In the genomic region with DNA sequence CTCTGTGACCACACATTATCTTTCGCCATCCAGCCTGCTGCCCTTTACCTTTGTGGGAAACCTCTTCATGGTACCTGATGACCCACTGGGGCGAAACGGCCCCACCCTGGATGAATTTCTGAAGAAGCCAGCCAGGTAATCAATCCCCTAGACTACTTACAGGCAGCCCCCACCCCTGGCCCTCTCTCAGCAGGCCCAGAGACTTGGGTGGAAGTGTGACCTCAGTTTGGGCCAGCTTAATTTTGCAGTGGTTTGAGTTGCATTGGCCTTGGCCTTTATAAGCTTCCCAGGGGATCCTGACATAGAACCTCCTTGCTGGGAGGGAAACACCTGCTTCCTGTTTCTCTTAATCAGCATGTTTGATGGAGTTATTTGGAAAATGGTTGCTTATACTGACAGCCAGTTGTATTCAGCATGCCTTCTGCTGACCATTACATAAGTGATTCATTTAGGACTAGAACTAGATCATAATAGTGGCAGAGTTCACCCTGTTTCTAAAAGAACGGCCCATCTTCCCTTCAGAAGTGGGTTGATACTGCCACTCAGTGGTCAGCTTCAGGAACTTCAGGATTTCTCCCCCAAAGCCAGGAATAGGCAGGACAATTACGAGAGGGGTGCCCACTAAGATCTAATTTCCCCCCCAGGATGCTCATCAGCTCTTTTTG, we compare ENCODE assay signal across 8 cellular contexts. TPM values are rescaled to one million over a fixed set of nuclear protein-coding genes. Genes with fewer than 3 reads are reported as not detected.
DNase-seq lines count a peak whose midpoint lies in the region; ATAC-seq and TF ChIP-seq lines count a peak whose summit lies in the region.

No MANE protein-coding gene starts in this region.

- no peaks in the 10 kb centered on the region for H3K9me3 ChIP-seq in mesenchymal stem cell (ENCODE audit: control insufficient read depth, low read length)
- no peaks in the 10 kb centered on the region for H3K9me3 ChIP-seq in thoracic aorta

- H3K4me3 ChIP-seq in mesenchymal stem cell (ENCODE audit: insufficient read depth in 1 of 2, low read depth in 1 of 2, low read length in 2 of 2) (no peak overlapping the region), thoracic aorta (no peak overlapping the region)

- H3K36me3 ChIP-seq in mesenchymal stem cell (ENCODE audit: control insufficient read depth in 1 of 2, insufficient read depth in 2 of 2, low read depth in 1 of 2, low read length in 2 of 2), result peaks cover 57 to 97% of the 10 kb centered on the region in 2 experiments
- H3K36me3 ChIP-seq in thoracic aorta, result peaks cover 61% of the 10 kb centered on the region

- H3K4me1 ChIP-seq in mesenchymal stem cell (ENCODE audit: control insufficient read depth, insufficient read depth, low read depth, low read length) (peaks cover 24% of the 10 kb centered on the region), thoracic aorta (ENCODE audit: control insufficient read depth in 1 of 2, low read depth in 2 of 2) (peaks cover 2 to 40% of the 10 kb centered on the region in 2 donors)

- TF ChIP-seq CTCF in thoracic aorta (IDR thresholded peaks at IDR 0.05), result peak; percentile 79

- peak overlapping the region; percentile 54 for H3K9ac ChIP-seq in mesenchymal stem cell (ENCODE audit: low read length)

- H2AK5ac ChIP-seq in mesenchymal stem cell (ENCODE audit: low read length, severe bottlenecking), result no peak overlapping the region

- peak overlapping the region; percentile 50 for H3K4me3 Mint-ChIP-seq in T-helper 2 cell treated with Interferon-gamma antibody and Interleukin-4, amounts not matched to agents 5 μg/mL and 100 μg/mL, for 36 hours

- no peak overlapping the region for H4K91ac ChIP-seq in mesenchymal stem cell (ENCODE audit: low read length)

- H3K9me3 Mint-ChIP-seq in T-helper 2 cell treated with Interferon-gamma antibody and Interleukin-4, amounts not matched to agents 5 μg/mL and 100 μg/mL, for 36 hours, result no peaks in the 10 kb centered on the region

- H3K27ac Mint-ChIP-seq in T-helper 2 cell treated with Interferon-gamma antibody and Interleukin-4, amounts not matched to agents 5 μg/mL and 100 μg/mL, for 36 hours, result peak overlapping the region; percentile 78

- no peak overlapping the region for H2BK5ac ChIP-seq in mesenchymal stem cell (ENCODE audit: low read depth, low read length, poor library complexity, severe bottlenecking)

- H3K27me3 ChIP-seq in mesenchymal stem cell (ENCODE audit: control insufficient read depth in 1 of 2, insufficient read depth in 1 of 2, low read length in 2 of 2) (no peaks in the 10 kb centered on the region), thoracic aorta (replicated peaks; ENCODE audit: insufficient read depth) (no peaks in the 10 kb centered on the region)

- no peak overlapping the region for H2BK15ac ChIP-seq in mesenchymal stem cell (ENCODE audit: low read depth, poor library complexity, severe bottlenecking)

- WGBS in mesenchymal stem cell, result 36% methylated on average over 3 of the region's 5 CpGs

- peaks cover 35% of the 10 kb centered on the region for H3K79me1 ChIP-seq in mesenchymal stem cell (replicated peaks; ENCODE audit: low read length, poor library complexity, severe bottlenecking)

- no peak overlapping the region for H4K8ac ChIP-seq in mesenchymal stem cell (ENCODE audit: low read length)

- peak overlapping the region; percentile 5 for H3K27ac ChIP-seq in mesenchymal stem cell (ENCODE audit: low read length, poor library complexity, severe bottlenecking)
- peak overlapping the region in 1 of 2 donors; percentile 43 for H3K27ac ChIP-seq in thoracic aorta

- peaks cover 73% of the 10 kb centered on the region for H3K36me3 Mint-ChIP-seq in T-helper 2 cell treated with Interferon-gamma antibody and Interleukin-4, amounts not matched to agents 5 μg/mL and 100 μg/mL, for 36 hours (ENCODE audit: low read depth)

- ATAC-seq in GM19452 (IDR thresholded peaks at IDR 0.05; ENCODE audit: unreplicated experiment) (peak; percentile 44), thoracic aorta (ENCODE audit: insufficient number of reproducible peaks, low FRiP score, low read depth) (peak; percentile 71)

- H3K23ac ChIP-seq in mesenchymal stem cell (ENCODE audit: low read length in 2 of 2), result no peak overlapping the region

- H2BK12ac ChIP-seq in mesenchymal stem cell (ENCODE audit: low read length in 2 of 2), result no peak overlapping the region

- no peak overlapping the region for H3K4me2 ChIP-seq in mesenchymal stem cell (ENCODE audit: low read length, poor library complexity, severe bottlenecking)

- no peak overlapping the region for H2AFZ ChIP-seq in mesenchymal stem cell (ENCODE audit: low read depth, low read length)

- H3K14ac ChIP-seq in mesenchymal stem cell (ENCODE audit: low read length in 2 of 2), result no peak overlapping the region

- no peaks in the 10 kb centered on the region for H3K27me3 Mint-ChIP-seq in T-helper 2 cell treated with Interferon-gamma antibody and Interleukin-4, amounts not matched to agents 5 μg/mL and 100 μg/mL, for 36 hours (ENCODE audit: low read depth)

- no peak overlapping the region for H3K18ac ChIP-seq in mesenchymal stem cell (ENCODE audit: low read depth in 1 of 2, low read length in 2 of 2)

- peaks cover 48% of the 10 kb centered on the region for H3K4me1 Mint-ChIP-seq in T-helper 2 cell treated with Interferon-gamma antibody and Interleukin-4, amounts not matched to agents 5 μg/mL and 100 μg/mL, for 36 hours (ENCODE audit: low read depth)

- no peak overlapping the region for H3K4ac ChIP-seq in mesenchymal stem cell (ENCODE audit: low read depth in 1 of 2, low read length in 2 of 2)

- peak; percentile 82 for DNase-seq in COLO829 (ENCODE audit: low spot score)
- peak; percentile 42 for DNase-seq in NCI-H146 treated with DMSO at 0.1 percent for 48 hours (lab: John Stamatoyannopoulos, UW; ENCODE audit: unreplicated experiment)
- DNase-seq in T-helper 2 cell treated with Interferon-gamma antibody and Interleukin-4, amounts not matched to agents 5 μg/mL and 100 μg/mL, for 36 hours (ENCODE audit: low spot score), result peak; percentile 26
- DNase-seq in effector CD4-positive, alpha-beta T cell, result peak; percentile 35
- peak; percentile 80 for DNase-seq in mesenchymal stem cell
- no peak for DNase-seq in thoracic aorta (ENCODE audit: low spot score)
- DNase-seq in occipital lobe (lab: John Stamatoyannopoulos, UW), result no peak

- no peak overlapping the region for H2BK120ac ChIP-seq in mesenchymal stem cell (ENCODE audit: low read depth, low read length)

RNA-seq across cellular contexts. Expression of a gene that starts 6.1 kb away (rescaled TPM):
- polyA plus RNA-seq in mesenchymal stem cell (2013, experiment 1 of 2), result 29.6 TPM
- 28.8 TPM for polyA plus RNA-seq in mesenchymal stem cell (2013, experiment 2 of 2)
- total RNA-seq in thoracic aorta (10 to 100 TPM; 27.6 to 61.8 TPM), occipital lobe (17.0 TPM)

RNA-seq across cellular contexts. Expression of a gene that starts 6.7 kb away (rescaled TPM):
- 23.6 TPM for polyA plus RNA-seq in mesenchymal stem cell (2013, experiment 1 of 2)
- polyA plus RNA-seq in mesenchymal stem cell (2013, experiment 2 of 2), result 24.0 TPM
- total RNA-seq in thoracic aorta, result 10 to 100 TPM; 62.8 to 71.6 TPM
- 16.7 TPM for total RNA-seq in occipital lobe

RNA-seq across cellular contexts. Expression of a gene that starts 7.0 kb away (rescaled TPM):
- 3.3 TPM for polyA plus RNA-seq in mesenchymal stem cell (2013, experiment 1 of 2)
- 3.6 TPM for polyA plus RNA-seq in mesenchymal stem cell (2013, experiment 2 of 2)
- total RNA-seq in thoracic aorta (1 to 10 TPM; 1.3 to 4.2 TPM), occipital lobe (0.47 TPM)

RNA-seq across cellular contexts. Expression of a gene that starts 37.7 kb away (rescaled TPM):
- polyA plus RNA-seq in mesenchymal stem cell (2013, experiment 1 of 2), result 13.6 TPM
- 12.7 TPM for polyA plus RNA-seq in mesenchymal stem cell (2013, experiment 2 of 2)
- total RNA-seq in thoracic aorta, result 10 to 100 TPM in 1 of 2 donors, 1 to 10 TPM in 1; 9.5 to 11.6 TPM
- total RNA-seq in occipital lobe, result 15.0 TPM

Comparison
In these comparisons a context has a peak if more than half of its experiments do, and no peak if none do; other contexts are left out.
1. DNase-seq: peak in COLO829 (single experiment), NCI-H146 treated with DMSO at 0.1 percent for 48 hours (single experiment), T-helper 2 cell treated with Interferon-gamma antibody and Interleukin-4, amounts not matched to agents 5 μg/mL and 100 μg/mL, for 36 hours (single experiment), effector CD4-positive, alpha-beta T cell (single experiment) and mesenchymal stem cell (single experiment); none in thoracic aorta (single experiment) and occipital lobe (single experiment).